ENCODE assay signal across 27 cellular contexts in genomic region chr5:180179399-180180197, GRCh38. TPM values are rescaled to one million over a fixed set of nuclear protein-coding genes. Genes with fewer than 3 reads are reported as not detected.
DNase-seq lines count a peak whose midpoint lies in the region; ATAC-seq and TF ChIP-seq lines count a peak whose summit lies in the region.
"Had no signal": no experiment of that assay in that cellular context is flagged by ENCODE, and none has a peak within 500 bp of the region (broad histone marks: within the 10 kb centered on the region; RNA-seq: fewer than 3 reads in every experiment).

No MANE protein-coding gene starts in this region.

- CTCF ChIA-PET in activated CD4-positive, alpha-beta memory T cell treated with anti-CD3 and anti-CD28 coated beads for 36 hours (lab: Charles Lee) = no interaction called here

- no peak overlapping the region for H3K4me3 ChIP-seq in parathyroid adenoma (ENCODE audit: low read depth, low read length)
- H3K4me3 ChIP-seq: HAP-1, lung, vagina had no signal

- peaks cover 9% of the 10 kb centered on the region for H3K4me1 ChIP-seq in parathyroid adenoma
- H3K4me1 ChIP-seq: foreskin keratinocyte, HAP-1 had no signal

- peak; percentile 25 for DNase-seq in DMS79 treated with DMSO at 0.1 percent for 48 hours (lab: John Stamatoyannopoulos, UW)
- DNase-seq in kidney glomerular epithelial cell (lab: John Stamatoyannopoulos, UW) = peak; percentile 46
- no peak for DNase-seq in activated CD4-positive, alpha-beta memory T cell treated with anti-CD3 and anti-CD28 coated beads for 36 hours
- no peak for DNase-seq in GM03348 (ENCODE audit: low spot score)
- DNase-seq in activated CD4-positive, alpha-beta T cell treated with anti-CD3 and anti-CD28 coated beads, Interleukin-2, amount 10 ng/mL, durations not matched to agents 24 days and 14 days = no peak
- DNase-seq: ACHN; activated CD4-positive, alpha-beta T cell treated with anti-CD3 and anti-CD28 coated beads, Interleukin-2, amount 50 U/mL, for 48 hours; activated gamma-delta T cell treated with Interleukin-2 at 50 U/mL for 16 hours; activated T-cell treated with anti-CD3 and anti-CD28 coated beads, Interleukin-2, amount 50 U/mL, for 1 hour; EL; foreskin keratinocyte; hippocampal formation; Kasumi-1; NCI-H1694 treated with DMSO at 0.1 percent for 48 hours; NCI-H2227 treated with DMSO at 0.1 percent for 48 hours; NCI-H748 treated with DMSO at 0.1 percent for 48 hours; right cardiac atrium; stimulated activated CD8-positive, alpha-beta memory T cell treated with anti-CD3 and anti-CD28 coated beads, Interleukin-4, amount 100 ng/mL, for 48 hours; T-helper 9 cell had no signal

- peak overlapping the region in 1 of 5 experiments; percentile 3 for H3K4me3 Mint-ChIP-seq in brain
- no peak overlapping the region for H3K4me3 Mint-ChIP-seq in activated CD4-positive, alpha-beta memory T cell treated with anti-CD3 and anti-CD28 coated beads for 36 hours
- H3K4me3 Mint-ChIP-seq in activated CD4-positive, alpha-beta T cell treated with anti-CD3 and anti-CD28 coated beads, Interleukin-2, amount 10 ng/mL, durations not matched to agents 24 days and 14 days = no peak overlapping the region
- H3K4me3 Mint-ChIP-seq: WTC11 had no signal

- no peak overlapping the region for H3K9ac ChIP-seq in parathyroid adenoma

- intact Hi-C loops in activated CD4-positive, alpha-beta memory T cell treated with anti-CD3 and anti-CD28 coated beads for 36 hours (cut with micrococcal nuclease) = no loop called here
- intact Hi-C loops in activated CD4-positive, alpha-beta T cell treated with anti-CD3 and anti-CD28 coated beads, Interleukin-2, amount 10 ng/mL, durations not matched to agents 24 days and 14 days (cut with micrococcal nuclease) = no loop called here

- H3K4me1 Mint-ChIP-seq in brain = peaks cover 26% of the 10 kb centered on the region
- no peaks in the 10 kb centered on the region for H3K4me1 Mint-ChIP-seq in activated CD4-positive, alpha-beta memory T cell treated with anti-CD3 and anti-CD28 coated beads for 36 hours (ENCODE audit: low read depth)
- H3K4me1 Mint-ChIP-seq in activated CD4-positive, alpha-beta T cell treated with anti-CD3 and anti-CD28 coated beads, Interleukin-2, amount 10 ng/mL, durations not matched to agents 24 days and 14 days = no peaks in the 10 kb centered on the region

- H3K79me2 ChIP-seq in parathyroid adenoma = no peaks in the 10 kb centered on the region

- no peaks in the 10 kb centered on the region for H3K9me3 ChIP-seq in parathyroid adenoma (ENCODE audit: control insufficient read depth, low read length)
- H3K9me3 ChIP-seq: HAP-1, vagina had no signal

- peaks cover 4% of the 10 kb centered on the region for H3K27me3 Mint-ChIP-seq in brain
- H3K27me3 Mint-ChIP-seq in activated CD4-positive, alpha-beta memory T cell treated with anti-CD3 and anti-CD28 coated beads for 36 hours = peaks cover 14% of the 10 kb centered on the region
- no peaks in the 10 kb centered on the region for H3K27me3 Mint-ChIP-seq in activated CD4-positive, alpha-beta T cell treated with anti-CD3 and anti-CD28 coated beads, Interleukin-2, amount 10 ng/mL, durations not matched to agents 24 days and 14 days

- ATAC-seq in GM21528 (IDR thresholded peaks at IDR 0.05; ENCODE audit: low FRiP score, unreplicated experiment) = no peak
- ATAC-seq: foreskin keratinocyte, right cardiac atrium, WTC11 had no signal

- peak overlapping the region; percentile 5 to 79 (median 42) for H3K27ac Mint-ChIP-seq in brain
- no peak overlapping the region for H3K27ac Mint-ChIP-seq in activated CD4-positive, alpha-beta memory T cell treated with anti-CD3 and anti-CD28 coated beads for 36 hours
- no peak overlapping the region for H3K27ac Mint-ChIP-seq in activated CD4-positive, alpha-beta T cell treated with anti-CD3 and anti-CD28 coated beads, Interleukin-2, amount 10 ng/mL, durations not matched to agents 24 days and 14 days
- H3K27ac Mint-ChIP-seq: WTC11 had no signal

- TF ChIP-seq CTCF in brain (conservative IDR thresholded peaks at IDR 0.05) (no peak), parathyroid adenoma (IDR thresholded peaks at IDR 0.05) (no peak)

- no peaks in the 10 kb centered on the region for H3K36me3 ChIP-seq in parathyroid adenoma (ENCODE audit: control insufficient read depth, insufficient read depth, low read length)
- H3K36me3 ChIP-seq: HAP-1, vagina had no signal

- H3K36me3 Mint-ChIP-seq in brain = peaks cover 16% of the 10 kb centered on the region
- no peaks in the 10 kb centered on the region for H3K36me3 Mint-ChIP-seq in activated CD4-positive, alpha-beta memory T cell treated with anti-CD3 and anti-CD28 coated beads for 36 hours
- no peaks in the 10 kb centered on the region for H3K36me3 Mint-ChIP-seq in activated CD4-positive, alpha-beta T cell treated with anti-CD3 and anti-CD28 coated beads, Interleukin-2, amount 10 ng/mL, durations not matched to agents 24 days and 14 days (ENCODE audit: low read depth)

- peak overlapping the region; percentile 13 for H2AFZ ChIP-seq in parathyroid adenoma

- no peak overlapping the region for H3K27ac ChIP-seq in parathyroid adenoma
- H3K27ac ChIP-seq: foreskin keratinocyte, vagina had no signal

- peaks cover 8 to 28% (median 14%) of the 10 kb centered on the region in 5 experiments for H3K9me3 Mint-ChIP-seq in brain
- no peaks in the 10 kb centered on the region for H3K9me3 Mint-ChIP-seq in activated CD4-positive, alpha-beta memory T cell treated with anti-CD3 and anti-CD28 coated beads for 36 hours
- H3K9me3 Mint-ChIP-seq in activated CD4-positive, alpha-beta T cell treated with anti-CD3 and anti-CD28 coated beads, Interleukin-2, amount 10 ng/mL, durations not matched to agents 24 days and 14 days = no peaks in the 10 kb centered on the region

- no peaks in the 10 kb centered on the region for H3K27me3 ChIP-seq in parathyroid adenoma (ENCODE audit: control insufficient read depth, insufficient read depth, low read length)
- H3K27me3 ChIP-seq: foreskin keratinocyte, vagina had no signal

- H3K4me2 ChIP-seq in parathyroid adenoma (ENCODE audit: low read length) = no peak overlapping the region

- POLR2A ChIA-PET in activated CD4-positive, alpha-beta memory T cell treated with anti-CD3 and anti-CD28 coated beads for 36 hours (lab: Charles Lee) = no interaction called here

RNA-seq across cellular contexts. Expression of gene RASGEF1C, which starts 29.4 kb away (rescaled TPM):
- polyA plus RNA-seq in brain (ENCODE audit: insufficient read depth, low read depth, low replicate concordance) = 3.4 TPM
- total RNA-seq in activated CD4-positive, alpha-beta memory T cell treated with anti-CD3 and anti-CD28 coated beads for 36 hours = not detected
- total RNA-seq in activated CD4-positive, alpha-beta T cell treated with anti-CD3 and anti-CD28 coated beads, Interleukin-2, amount 10 ng/mL, durations not matched to agents 24 days and 14 days = not detected in 2 replicates
- total RNA-seq: epithelial cell of proximal tubule, foreskin keratinocyte had no signal
- polyA plus RNA-seq: foreskin keratinocyte had no signal

Comparison
In these comparisons a context has a peak if more than half of its experiments do, and no peak if none do; other contexts are left out.
1. DNase-seq: peak in DMS79 treated with DMSO at 0.1 percent for 48 hours (single experiment) and kidney glomerular epithelial cell (single experiment); none in activated CD4-positive, alpha-beta memory T cell treated with anti-CD3 and anti-CD28 coated beads for 36 hours (single experiment), GM03348 (single experiment) and activated CD4-positive, alpha-beta T cell treated with anti-CD3 and anti-CD28 coated beads, Interleukin-2, amount 10 ng/mL, durations not matched to agents 24 days and 14 days (single experiment).
2. H3K27ac Mint-ChIP-seq: peak in brain (5 of 5); none in activated CD4-positive, alpha-beta memory T cell treated with anti-CD3 and anti-CD28 coated beads for 36 hours (single experiment) and activated CD4-positive, alpha-beta T cell treated with anti-CD3 and anti-CD28 coated beads, Interleukin-2, amount 10 ng/mL, durations not matched to agents 24 days and 14 days (single experiment).